ENCODE assay signal across 1 cellular context in the genomic region with DNA sequence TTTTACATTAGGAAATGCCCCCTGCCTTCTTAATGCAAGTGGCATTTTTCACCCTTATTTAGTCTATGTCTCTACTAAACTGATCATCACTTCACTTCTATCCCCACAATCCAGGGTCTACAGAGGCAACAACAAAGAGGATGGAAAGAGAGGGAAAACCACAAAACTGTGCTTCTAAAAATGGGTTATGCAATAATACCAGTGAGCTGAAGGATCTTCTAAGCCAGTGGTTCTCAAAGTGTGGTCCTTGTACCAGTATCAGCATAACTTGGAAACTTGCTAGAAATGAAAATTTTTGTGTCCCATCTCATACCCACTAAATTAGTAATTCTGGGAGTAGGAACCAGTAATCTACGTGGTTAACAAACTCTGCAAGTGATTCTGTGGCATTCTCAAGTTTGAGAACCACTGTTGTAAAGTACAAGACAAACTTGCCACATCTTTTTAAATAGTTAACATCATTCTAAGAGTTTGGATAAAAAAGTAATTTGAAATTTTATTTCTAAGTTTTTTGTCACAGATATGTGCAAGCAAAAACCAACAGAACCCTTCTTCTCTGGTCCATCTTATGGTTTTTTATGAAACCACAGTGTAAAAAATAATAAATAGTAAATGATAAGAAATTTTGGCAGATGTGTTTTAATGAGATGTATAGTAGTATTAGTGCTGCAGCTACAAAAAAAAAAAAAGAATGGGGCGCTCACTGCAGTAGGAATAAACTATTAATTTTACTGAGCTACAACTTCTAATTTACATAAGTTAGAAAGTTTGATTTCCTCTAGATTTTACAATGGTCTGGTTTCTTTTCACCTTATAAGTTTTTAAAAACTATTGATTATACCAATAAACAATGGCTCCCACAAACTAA.
TF ChIP-seq lines count a peak whose summit lies in the region.

No MANE protein-coding gene starts in this region.

TF ChIP-seq in GM12878, 131 proteins besides CTCF, POLR2A, EP300 and RAD21:
- TF ChIP-seq, protein P1, sequence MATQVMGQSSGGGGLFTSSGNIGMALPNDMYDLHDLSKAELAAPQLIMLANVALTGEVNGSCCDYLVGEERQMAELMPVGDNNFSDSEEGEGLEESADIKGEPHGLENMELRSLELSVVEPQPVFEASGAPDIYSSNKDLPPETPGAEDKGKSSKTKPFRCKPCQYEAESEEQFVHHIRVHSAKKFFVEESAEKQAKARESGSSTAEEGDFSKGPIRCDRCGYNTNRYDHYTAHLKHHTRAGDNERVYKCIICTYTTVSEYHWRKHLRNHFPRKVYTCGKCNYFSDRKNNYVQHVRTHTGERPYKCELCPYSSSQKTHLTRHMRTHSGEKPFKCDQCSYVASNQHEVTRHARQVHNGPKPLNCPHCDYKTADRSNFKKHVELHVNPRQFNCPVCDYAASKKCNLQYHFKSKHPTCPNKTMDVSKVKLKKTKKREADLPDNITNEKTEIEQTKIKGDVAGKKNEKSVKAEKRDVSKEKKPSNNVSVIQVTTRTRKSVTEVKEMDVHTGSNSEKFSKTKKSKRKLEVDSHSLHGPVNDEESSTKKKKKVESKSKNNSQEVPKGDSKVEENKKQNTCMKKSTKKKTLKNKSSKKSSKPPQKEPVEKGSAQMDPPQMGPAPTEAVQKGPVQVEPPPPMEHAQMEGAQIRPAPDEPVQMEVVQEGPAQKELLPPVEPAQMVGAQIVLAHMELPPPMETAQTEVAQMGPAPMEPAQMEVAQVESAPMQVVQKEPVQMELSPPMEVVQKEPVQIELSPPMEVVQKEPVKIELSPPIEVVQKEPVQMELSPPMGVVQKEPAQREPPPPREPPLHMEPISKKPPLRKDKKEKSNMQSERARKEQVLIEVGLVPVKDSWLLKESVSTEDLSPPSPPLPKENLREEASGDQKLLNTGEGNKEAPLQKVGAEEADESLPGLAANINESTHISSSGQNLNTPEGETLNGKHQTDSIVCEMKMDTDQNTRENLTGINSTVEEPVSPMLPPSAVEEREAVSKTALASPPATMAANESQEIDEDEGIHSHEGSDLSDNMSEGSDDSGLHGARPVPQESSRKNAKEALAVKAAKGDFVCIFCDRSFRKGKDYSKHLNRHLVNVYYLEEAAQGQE (IDR thresholded peaks at IDR 0.05; ENCODE audit: low read depth, low read length) = no peak
- TF ChIP-seq MYB (IDR thresholded peaks at IDR 0.05; ENCODE audit: borderline replicate concordance, low read depth, low read length) = no peak
- TF ChIP-seq, protein P2, sequence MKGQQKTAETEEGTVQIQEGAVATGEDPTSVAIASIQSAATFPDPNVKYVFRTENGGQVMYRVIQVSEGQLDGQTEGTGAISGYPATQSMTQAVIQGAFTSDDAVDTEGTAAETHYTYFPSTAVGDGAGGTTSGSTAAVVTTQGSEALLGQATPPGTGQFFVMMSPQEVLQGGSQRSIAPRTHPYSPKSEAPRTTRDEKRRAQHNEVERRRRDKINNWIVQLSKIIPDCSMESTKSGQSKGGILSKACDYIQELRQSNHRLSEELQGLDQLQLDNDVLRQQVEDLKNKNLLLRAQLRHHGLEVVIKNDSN (IDR thresholded peaks at IDR 0.05; ENCODE audit: borderline replicate concordance, extremely low read length, insufficient read depth, low read depth, low read length) = no peak
- TF ChIP-seq PML (IDR thresholded peaks at IDR 0.05; ENCODE audit: low read length) = no peak
- TF ChIP-seq KLF5 (IDR thresholded peaks at IDR 0.05; ENCODE audit: partially characterized antibody) = no peak
- TF ChIP-seq NR2C2 (IDR thresholded peaks at IDR 0.05; ENCODE audit: borderline replicate concordance, control insufficient read depth, insufficient read length, low read depth) = no peak
- TF ChIP-seq IKZF2 (IDR thresholded peaks at IDR 0.05) = no peak
- no peak for TF ChIP-seq SMARCA5 (IDR thresholded peaks at IDR 0.05)
- TF ChIP-seq ZNF24 (IDR thresholded peaks at IDR 0.05) = no peak
- TF ChIP-seq BCL11A (IDR thresholded peaks at IDR 0.05; ENCODE audit: low read depth, low read length) = no peak
- TF ChIP-seq MTA2 (IDR thresholded peaks at IDR 0.05; ENCODE audit: low read depth) = no peak
- TF ChIP-seq, protein P3, sequence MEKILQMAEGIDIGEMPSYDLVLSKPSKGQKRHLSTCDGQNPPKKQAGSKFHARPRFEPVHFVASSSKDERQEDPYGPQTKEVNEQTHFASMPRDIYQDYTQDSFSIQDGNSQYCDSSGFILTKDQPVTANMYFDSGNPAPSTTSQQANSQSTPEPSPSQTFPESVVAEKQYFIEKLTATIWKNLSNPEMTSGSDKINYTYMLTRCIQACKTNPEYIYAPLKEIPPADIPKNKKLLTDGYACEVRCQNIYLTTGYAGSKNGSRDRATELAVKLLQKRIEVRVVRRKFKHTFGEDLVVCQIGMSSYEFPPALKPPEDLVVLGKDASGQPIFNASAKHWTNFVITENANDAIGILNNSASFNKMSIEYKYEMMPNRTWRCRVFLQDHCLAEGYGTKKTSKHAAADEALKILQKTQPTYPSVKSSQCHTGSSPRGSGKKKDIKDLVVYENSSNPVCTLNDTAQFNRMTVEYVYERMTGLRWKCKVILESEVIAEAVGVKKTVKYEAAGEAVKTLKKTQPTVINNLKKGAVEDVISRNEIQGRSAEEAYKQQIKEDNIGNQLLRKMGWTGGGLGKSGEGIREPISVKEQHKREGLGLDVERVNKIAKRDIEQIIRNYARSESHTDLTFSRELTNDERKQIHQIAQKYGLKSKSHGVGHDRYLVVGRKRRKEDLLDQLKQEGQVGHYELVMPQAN (conservative IDR thresholded peaks at IDR 0.05) = no peak
- TF ChIP-seq NR2C1 (IDR thresholded peaks at IDR 0.05) = no peak
- no peak for TF ChIP-seq MTA3 (IDR thresholded peaks at IDR 0.05; ENCODE audit: borderline replicate concordance, low read length)
- no peak for TF ChIP-seq TCF12 (IDR thresholded peaks at IDR 0.05; ENCODE audit: low read depth, low read length)
- no peak for TF ChIP-seq MEF2A (IDR thresholded peaks at IDR 0.05; ENCODE audit: insufficient read depth, low read depth, low read length)
- TF ChIP-seq, protein P4, sequence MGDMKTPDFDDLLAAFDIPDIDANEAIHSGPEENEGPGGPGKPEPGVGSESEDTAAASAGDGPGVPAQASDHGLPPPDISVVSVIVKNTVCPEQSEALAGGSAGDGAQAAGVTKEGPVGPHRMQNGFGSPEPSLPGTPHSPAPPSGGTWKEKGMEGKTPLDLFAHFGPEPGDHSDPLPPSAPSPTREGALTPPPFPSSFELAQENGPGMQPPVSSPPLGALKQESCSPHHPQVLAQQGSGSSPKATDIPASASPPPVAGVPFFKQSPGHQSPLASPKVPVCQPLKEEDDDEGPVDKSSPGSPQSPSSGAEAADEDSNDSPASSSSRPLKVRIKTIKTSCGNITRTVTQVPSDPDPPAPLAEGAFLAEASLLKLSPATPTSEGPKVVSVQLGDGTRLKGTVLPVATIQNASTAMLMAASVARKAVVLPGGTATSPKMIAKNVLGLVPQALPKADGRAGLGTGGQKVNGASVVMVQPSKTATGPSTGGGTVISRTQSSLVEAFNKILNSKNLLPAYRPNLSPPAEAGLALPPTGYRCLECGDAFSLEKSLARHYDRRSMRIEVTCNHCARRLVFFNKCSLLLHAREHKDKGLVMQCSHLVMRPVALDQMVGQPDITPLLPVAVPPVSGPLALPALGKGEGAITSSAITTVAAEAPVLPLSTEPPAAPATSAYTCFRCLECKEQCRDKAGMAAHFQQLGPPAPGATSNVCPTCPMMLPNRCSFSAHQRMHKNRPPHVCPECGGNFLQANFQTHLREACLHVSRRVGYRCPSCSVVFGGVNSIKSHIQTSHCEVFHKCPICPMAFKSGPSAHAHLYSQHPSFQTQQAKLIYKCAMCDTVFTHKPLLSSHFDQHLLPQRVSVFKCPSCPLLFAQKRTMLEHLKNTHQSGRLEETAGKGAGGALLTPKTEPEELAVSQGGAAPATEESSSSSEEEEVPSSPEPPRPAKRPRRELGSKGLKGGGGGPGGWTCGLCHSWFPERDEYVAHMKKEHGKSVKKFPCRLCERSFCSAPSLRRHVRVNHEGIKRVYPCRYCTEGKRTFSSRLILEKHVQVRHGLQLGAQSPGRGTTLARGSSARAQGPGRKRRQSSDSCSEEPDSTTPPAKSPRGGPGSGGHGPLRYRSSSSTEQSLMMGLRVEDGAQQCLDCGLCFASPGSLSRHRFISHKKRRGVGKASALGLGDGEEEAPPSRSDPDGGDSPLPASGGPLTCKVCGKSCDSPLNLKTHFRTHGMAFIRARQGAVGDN (IDR thresholded peaks at IDR 0.05) = no peak
